In the genomic region with DNA sequence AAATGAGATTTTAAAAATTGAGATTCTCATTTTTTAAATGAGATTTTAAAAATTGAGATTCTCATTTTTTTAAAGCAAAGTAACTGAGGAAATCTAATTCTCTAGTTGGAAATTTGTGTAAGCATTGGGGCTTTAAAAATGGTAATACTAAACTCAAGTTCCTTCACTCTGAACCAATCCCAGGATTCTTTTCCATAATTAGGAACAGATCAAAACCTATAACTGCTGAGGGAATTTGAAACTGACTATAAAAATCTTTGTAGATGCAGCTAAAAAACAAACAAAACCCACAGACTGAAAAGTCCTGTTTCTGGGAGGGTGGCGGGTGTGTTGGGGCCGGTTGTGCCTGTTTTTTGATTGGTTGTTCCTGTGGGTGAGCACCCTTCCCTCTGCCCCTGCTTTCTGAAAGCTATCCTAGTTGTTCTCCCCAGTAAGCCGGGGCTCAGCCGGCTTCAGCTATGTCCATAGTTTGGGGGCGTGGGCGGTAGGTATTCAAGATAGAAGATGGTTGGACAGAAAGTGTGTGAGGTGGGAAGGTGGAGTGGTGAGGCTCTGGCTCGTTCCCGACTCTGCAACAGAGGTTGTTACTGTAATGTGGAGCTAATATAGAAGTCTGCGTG, we compare ENCODE assay signal across 22 cellular contexts. TPM values are rescaled to one million over a fixed set of nuclear protein-coding genes. Genes with fewer than 3 reads are reported as not detected.
DNase-seq lines count a peak whose midpoint lies in the region; ATAC-seq and TF ChIP-seq lines count a peak whose summit lies in the region.
"Had no signal": no experiment of that assay in that cellular context is flagged by ENCODE, and none has a peak within 500 bp of the region (broad histone marks: within the 10 kb centered on the region; RNA-seq: fewer than 3 reads in every experiment).

No MANE protein-coding gene starts in this region.

- H3K27ac ChIP-seq in left lung = no peak overlapping the region
- H3K27ac ChIP-seq: neutrophil, Peyer's patch, right lobe of liver had no signal

- DNase-seq in AG08395 (ENCODE audit: low spot score) (peak; percentile 19), HFF-Myc (ENCODE audit: extremely low read depth, low read depth) (peak; percentile 41), dedifferentiated amniotic fluid mesenchymal stem cell (ENCODE audit: extremely low spot score) (peak; percentile 58), left lung (no peak), Caco-2 (no peak), foreskin melanocyte (no peak), Right ventricle myocardium inferior (ENCODE audit: missing footprints) (no peak)
- DNase-seq: activated CD4-positive, alpha-beta memory T cell treated with anti-CD3 and anti-CD28 coated beads for 36 hours; activated naive CD8-positive, alpha-beta T cell treated with anti-CD3 and anti-CD28 coated beads, Interleukin-2, amount 10 ng/mL, durations not matched to agents 7 days and 5 days; activated T-cell treated with anti-CD3 and anti-CD28 coated beads, Interleukin-2, amount 50 U/mL, for 48 hours; caudate nucleus; head of caudate nucleus; NCI-H2081 treated with DMSO at 0.1 percent for 48 hours; Peyer's patch; right lobe of liver; stimulated activated CD4-positive, alpha-beta T cell treated with anti-CD3 and anti-CD28 coated beads, Interleukin-1b, Interleukin-23, amount 100 ng/mL, for 48 hours; T-cell had no signal

- ATAC-seq in left lung (peak; percentile 18), Right ventricle myocardium inferior (no peak), GM19351 (IDR thresholded peaks at IDR 0.05; ENCODE audit: unreplicated experiment) (no peak)
- ATAC-seq: right lobe of liver, T-cell had no signal

- no peaks in the 10 kb centered on the region for H3K27me3 Mint-ChIP-seq in Caco-2 (ENCODE audit: insufficient read depth, unreplicated experiment)
- H3K27me3 Mint-ChIP-seq: activated CD4-positive, alpha-beta memory T cell treated with anti-CD3 and anti-CD28 coated beads for 36 hours; activated naive CD8-positive, alpha-beta T cell treated with anti-CD3 and anti-CD28 coated beads, Interleukin-2, amount 10 ng/mL, durations not matched to agents 7 days and 5 days; IgD-negative memory B cell; T-cell had no signal

- no peaks in the 10 kb centered on the region for H3K4me1 Mint-ChIP-seq in Caco-2 (ENCODE audit: low read depth, unreplicated experiment)
- H3K4me1 Mint-ChIP-seq: activated naive CD8-positive, alpha-beta T cell treated with anti-CD3 and anti-CD28 coated beads, Interleukin-2, amount 10 ng/mL, durations not matched to agents 7 days and 5 days; T-cell had no signal

- H3K4me3 ChIP-seq in HFF-Myc (replicated peaks; ENCODE audit: low read depth, low read length) (peak overlapping the region; percentile 22; the same call in 1 of the 2 replicates), left lung (no peak overlapping the region), Caco-2 (ENCODE audit: low read depth, low read length) (no peak overlapping the region)
- H3K4me3 ChIP-seq: Peyer's patch, right lobe of liver had no signal

- no peaks in the 10 kb centered on the region for H3K4me1 ChIP-seq in left lung
- no peaks in the 10 kb centered on the region for H3K4me1 ChIP-seq in Caco-2
- H3K4me1 ChIP-seq: Peyer's patch, right lobe of liver had no signal

- H3K9me3 Mint-ChIP-seq in Caco-2 (ENCODE audit: unreplicated experiment) = no peaks in the 10 kb centered on the region
- H3K9me3 Mint-ChIP-seq: activated CD4-positive, alpha-beta memory T cell treated with anti-CD3 and anti-CD28 coated beads for 36 hours; activated naive CD8-positive, alpha-beta T cell treated with anti-CD3 and anti-CD28 coated beads, Interleukin-2, amount 10 ng/mL, durations not matched to agents 7 days and 5 days; IgD-negative memory B cell; T-cell had no signal

- CTCF ChIA-PET in Caco-2 (lab: Charles Lee) = interaction anchor here (1.8 kb wide), 1 partner anchor 255 kb away, joined by 4 read pairs; no protein-coding TSS in a partner anchor

- H3K27me3 ChIP-seq in left lung = no peaks in the 10 kb centered on the region
- H3K27me3 ChIP-seq in Caco-2 (replicated peaks; ENCODE audit: control insufficient read depth, insufficient read depth, low read length) = no peaks in the 10 kb centered on the region
- H3K27me3 ChIP-seq: neutrophil, Peyer's patch, right lobe of liver had no signal

- H3K36me3 Mint-ChIP-seq in Caco-2 (ENCODE audit: insufficient read depth, unreplicated experiment) = no peaks in the 10 kb centered on the region

- H3K36me3 ChIP-seq in left lung (peaks cover 0 to 9% of the 10 kb centered on the region in 2 donors), Caco-2 (ENCODE audit: control insufficient read depth, insufficient read depth, low read length) (no peaks in the 10 kb centered on the region)
- H3K36me3 ChIP-seq: neutrophil had no signal

- BruUV-seq in Caco-2 (replicated peaks; lab: Mats Ljungman, UMichigan) = no TSS peak

- H3K4me3 Mint-ChIP-seq in Caco-2 (ENCODE audit: unreplicated experiment) = no peak overlapping the region
- H3K4me3 Mint-ChIP-seq: activated CD4-positive, alpha-beta memory T cell treated with anti-CD3 and anti-CD28 coated beads for 36 hours; activated naive CD8-positive, alpha-beta T cell treated with anti-CD3 and anti-CD28 coated beads, Interleukin-2, amount 10 ng/mL, durations not matched to agents 7 days and 5 days; IgD-negative memory B cell; T-cell had no signal

- no peaks in the 10 kb centered on the region for H3K9me3 ChIP-seq in left lung
- no peaks in the 10 kb centered on the region for H3K9me3 ChIP-seq in Caco-2
- H3K9me3 ChIP-seq: neutrophil, Peyer's patch, right lobe of liver had no signal

- POLR2A ChIA-PET in Caco-2 (lab: Charles Lee) = no interaction called here

- no peak for TF ChIP-seq CTCF in HFF-Myc (IDR thresholded peaks at IDR 0.05; ENCODE audit: low read depth, low read length, missing control alignments)
- TF ChIP-seq CTCF in left lung (IDR thresholded peaks at IDR 0.05) = no peak
- no peak for TF ChIP-seq CTCF in Caco-2 (IDR thresholded peaks at IDR 0.05; ENCODE audit: insufficient read depth in 1 of 2, low read depth in 1 of 2, low read length in 1 of 2, severe bottlenecking in 1 of 2, unreplicated experiment in 1 of 2)

- H3K27ac Mint-ChIP-seq in Caco-2 (ENCODE audit: unreplicated experiment) = no peak overlapping the region
- H3K27ac Mint-ChIP-seq: activated CD4-positive, alpha-beta memory T cell treated with anti-CD3 and anti-CD28 coated beads for 36 hours; activated naive CD8-positive, alpha-beta T cell treated with anti-CD3 and anti-CD28 coated beads, Interleukin-2, amount 10 ng/mL, durations not matched to agents 7 days and 5 days; IgD-negative memory B cell; T-cell had no signal

- intact Hi-C loops in left lung (cut with DNase I) = no loop called here
- intact Hi-C loops in Caco-2 (cut with micrococcal nuclease; ENCODE audit: unreplicated experiment) = no loop called here
- intact Hi-C loops in Right ventricle myocardium inferior (cut with DNase I) = no loop called here

RNA-seq across cellular contexts. Expression of gene GFRA4, which starts 49.3 kb away (rescaled TPM):
- not detected for total RNA-seq in left lung
- total RNA-seq in Caco-2 (2022) = not detected in 2 replicates
- not detected for total RNA-seq in Right ventricle myocardium inferior
- total RNA-seq: A673; activated CD4-positive, alpha-beta memory T cell treated with anti-CD3 and anti-CD28 coated beads for 36 hours; activated naive CD8-positive, alpha-beta T cell treated with anti-CD3 and anti-CD28 coated beads, Interleukin-2, amount 10 ng/mL, durations not matched to agents 7 days and 5 days; Peyer's patch; right lobe of liver; subcutaneous adipose tissue; T-cell had no signal

Comparison
In these comparisons a context has a peak if more than half of its experiments do, and no peak if none do; other contexts are left out.
1. DNase-seq: peak in AG08395 (single experiment), HFF-Myc (single experiment) and dedifferentiated amniotic fluid mesenchymal stem cell (single experiment); none in left lung (0 of 2), Caco-2 (0 of 2), foreskin melanocyte (single experiment) and Right ventricle myocardium inferior (single experiment).